2 cellular contexts compared by ENCODE assay signal in the genomic region with DNA sequence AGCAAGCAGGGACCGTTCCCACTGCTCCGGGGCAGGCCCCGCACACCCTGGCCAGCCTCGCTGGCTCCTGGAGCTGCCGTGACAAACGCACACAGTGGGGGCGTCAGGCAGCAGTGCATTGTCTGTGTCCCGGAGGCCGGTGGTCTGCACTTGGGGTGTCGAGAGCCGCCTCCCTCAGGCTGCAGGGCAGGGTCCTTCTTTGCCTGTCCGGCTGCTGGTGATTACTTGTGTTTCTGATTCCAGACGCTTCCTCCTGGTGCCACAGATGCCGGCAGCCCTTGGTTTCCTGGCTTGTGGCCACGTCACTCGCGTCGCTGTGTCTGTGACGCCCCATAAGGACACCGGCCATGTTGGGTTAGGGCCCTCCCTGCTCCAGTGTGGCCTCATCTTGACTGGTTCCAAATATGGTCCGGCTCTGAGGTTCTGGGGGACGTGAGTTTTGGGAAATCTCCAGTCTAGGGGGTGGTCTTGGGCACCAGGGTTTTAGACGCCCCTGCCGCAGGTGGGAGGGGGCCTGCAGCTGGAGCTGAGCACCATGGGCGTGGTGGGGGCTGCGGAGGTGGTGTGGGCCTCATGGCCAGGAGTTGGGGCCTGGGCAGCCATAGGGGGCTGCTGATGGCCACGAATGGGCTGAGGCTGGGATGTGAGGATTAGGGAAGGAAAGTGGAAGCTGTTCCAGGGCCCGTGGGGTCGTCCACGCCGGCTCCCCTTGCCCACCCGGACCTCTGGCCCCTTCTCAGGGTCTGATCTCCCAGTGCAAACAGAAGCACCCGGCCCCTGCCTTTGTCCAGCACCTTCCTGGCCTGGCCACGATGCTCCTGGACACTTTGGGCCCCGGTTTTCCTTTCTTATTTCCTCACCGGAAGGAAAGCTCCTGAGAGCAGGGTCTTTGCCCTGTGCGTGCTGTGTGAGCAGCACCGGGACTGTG.
A peak's percentile ranks its signal among the peaks of the same experiment; 100 is the strongest.
TF ChIP-seq lines count a peak whose summit lies in the region.

No MANE protein-coding gene starts in this region.

TF ChIP-seq in HepG2, 621 proteins besides CTCF, POLR2A, EP300 and RAD21:
- TF ChIP-seq ZNF598 (CRISPR knock-in tag; IDR thresholded peaks at IDR 0.05; ENCODE audit: borderline replicate concordance) = no peak
- peak; percentile 2; the same call in 1 of the 2 replicates for TF ChIP-seq ZNF768 (CRISPR knock-in tag; IDR thresholded peaks at IDR 0.05)
- TF ChIP-seq, protein P1, sequence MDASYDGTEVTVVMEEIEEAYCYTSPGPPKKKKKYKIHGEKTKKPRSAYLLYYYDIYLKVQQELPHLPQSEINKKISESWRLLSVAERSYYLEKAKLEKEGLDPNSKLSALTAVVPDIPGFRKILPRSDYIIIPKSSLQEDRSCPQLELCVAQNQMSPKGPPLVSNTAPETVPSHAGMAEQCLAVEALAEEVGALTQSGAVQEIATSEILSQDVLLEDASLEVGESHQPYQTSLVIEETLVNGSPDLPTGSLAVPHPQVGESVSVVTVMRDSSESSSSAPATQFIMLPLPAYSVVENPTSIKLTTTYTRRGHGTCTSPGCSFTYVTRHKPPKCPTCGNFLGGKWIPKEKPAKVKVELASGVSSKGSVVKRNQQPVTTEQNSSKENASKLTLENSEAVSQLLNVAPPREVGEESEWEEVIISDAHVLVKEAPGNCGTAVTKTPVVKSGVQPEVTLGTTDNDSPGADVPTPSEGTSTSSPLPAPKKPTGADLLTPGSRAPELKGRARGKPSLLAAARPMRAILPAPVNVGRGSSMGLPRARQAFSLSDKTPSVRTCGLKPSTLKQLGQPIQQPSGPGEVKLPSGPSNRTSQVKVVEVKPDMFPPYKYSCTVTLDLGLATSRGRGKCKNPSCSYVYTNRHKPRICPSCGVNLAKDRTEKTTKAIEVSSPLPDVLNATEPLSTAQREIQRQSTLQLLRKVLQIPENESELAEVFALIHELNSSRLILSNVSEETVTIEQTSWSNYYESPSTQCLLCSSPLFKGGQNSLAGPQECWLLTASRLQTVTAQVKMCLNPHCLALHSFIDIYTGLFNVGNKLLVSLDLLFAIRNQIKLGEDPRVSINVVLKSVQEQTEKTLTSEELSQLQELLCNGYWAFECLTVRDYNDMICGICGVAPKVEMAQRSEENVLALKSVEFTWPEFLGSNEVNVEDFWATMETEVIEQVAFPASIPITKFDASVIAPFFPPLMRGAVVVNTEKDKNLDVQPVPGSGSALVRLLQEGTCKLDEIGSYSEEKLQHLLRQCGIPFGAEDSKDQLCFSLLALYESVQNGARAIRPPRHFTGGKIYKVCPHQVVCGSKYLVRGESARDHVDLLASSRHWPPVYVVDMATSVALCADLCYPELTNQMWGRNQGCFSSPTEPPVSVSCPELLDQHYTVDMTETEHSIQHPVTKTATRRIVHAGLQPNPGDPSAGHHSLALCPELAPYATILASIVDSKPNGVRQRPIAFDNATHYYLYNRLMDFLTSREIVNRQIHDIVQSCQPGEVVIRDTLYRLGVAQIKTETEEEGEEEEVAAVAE (CRISPR knock-in tag; IDR thresholded peaks at IDR 0.05; ENCODE audit: borderline replicate concordance) = no peak
- 0 out of 2 replicates have a peak, but pooled peaks have one; percentile 18 for TF ChIP-seq TARDBP (CRISPR knock-in tag; IDR thresholded peaks at IDR 0.05)
- no peak for TF ChIP-seq SRSF4 (IDR thresholded peaks at IDR 0.05; ENCODE audit: low read depth, low read length, poor library complexity, severe bottlenecking)

TF ChIP-seq in SK-N-SH, 30 proteins besides CTCF, POLR2A, EP300 and RAD21:
- TF ChIP-seq FOSL2 (IDR thresholded peaks at IDR 0.05; ENCODE audit: borderline replicate concordance, low read depth) (no peak), ELF1 (IDR thresholded peaks at IDR 0.05) (no peak)
